In the genomic region with DNA sequence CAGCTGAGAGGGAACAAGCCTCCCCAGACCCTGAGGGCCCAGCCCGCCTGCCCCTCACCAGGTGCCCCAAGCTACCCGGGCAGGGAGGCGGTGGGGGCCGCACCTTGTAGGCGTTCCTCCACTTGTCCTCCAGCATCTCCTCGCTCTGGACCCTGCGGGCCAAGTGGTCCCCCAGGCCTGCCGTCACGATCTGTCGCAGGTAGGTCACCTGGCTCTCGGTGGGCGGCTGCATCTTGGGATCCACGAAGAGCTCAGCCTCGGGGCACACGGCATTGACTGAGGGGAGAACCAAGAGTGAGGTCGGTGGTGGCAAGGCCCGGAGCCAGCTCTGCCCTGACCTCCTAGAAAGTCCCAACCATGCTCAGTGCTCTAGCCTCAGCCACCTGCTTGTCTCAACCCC, we compare ENCODE assay signal across 25 cellular contexts.
"Had no signal": no experiment of that assay in that cellular context is flagged by ENCODE, and none has a peak within 500 bp of the region (broad histone marks: within the 10 kb centered on the region; RNA-seq: fewer than 3 reads in every experiment).

No MANE protein-coding gene starts in this region.

- H3K9ac ChIP-seq: parathyroid adenoma had no signal

- H3K27me3 ChIP-seq: gastrocnemius medialis, testis, transverse colon had no signal

- ATAC-seq: activated CD4-positive, alpha-beta T cell treated with anti-CD3 and anti-CD28 coated beads for 36 hours; activated CD8-positive, alpha-beta memory T cell treated with anti-CD3 and anti-CD28 coated beads, Interleukin-2, amount 10 ng/mL, durations not matched to agents 7 days and 5 days; activated CD8-positive, alpha-beta T cell treated with anti-CD3 and anti-CD28 coated beads, Interleukin-2, amount 10 ng/mL, durations not matched to agents 7 days and 5 days; gastrocnemius medialis; left colon had no signal

- H3K27ac ChIP-seq: epithelial cell of prostate, gastrocnemius medialis, parathyroid adenoma, psoas muscle, testis, transverse colon had no signal

- H3K79me2 ChIP-seq: parathyroid adenoma had no signal

- DNase-seq: activated CD4-positive, alpha-beta T cell treated with anti-CD3 and anti-CD28 coated beads for 36 hours; activated CD4-positive, CD25-positive, alpha-beta regulatory T cell; activated CD8-positive, alpha-beta memory T cell treated with anti-CD3 and anti-CD28 coated beads, Interleukin-2, amount 10 ng/mL, durations not matched to agents 7 days and 5 days; activated CD8-positive, alpha-beta T cell treated with anti-CD3 and anti-CD28 coated beads, Interleukin-2, amount 10 ng/mL, durations not matched to agents 7 days and 5 days; activated T-cell treated with anti-CD3 and anti-CD28 coated beads, Interleukin-2, amount 50 U/mL, for 48 hours; anterior cingulate cortex; effector CD8-positive, alpha-beta T cell; gastrocnemius medialis; hippocampal formation; immature natural killer cell; kidney; left colon; naive B cell; nucleus accumbens; psoas muscle; stimulated activated CD4-positive, alpha-beta T cell treated with anti-CD3 and anti-CD28 coated beads, Interleukin-15, amount 100 ng/mL, for 24 hours; stimulated activated CD4-positive, alpha-beta T cell treated with anti-CD3 and anti-CD28 coated beads, Interleukin-2, amount 100 ng/mL, for 24 hours; stimulated activated naive CD4-positive, alpha-beta T cell; testis; transverse colon had no signal

- H2AFZ ChIP-seq: parathyroid adenoma had no signal

- H3K4me1 Mint-ChIP-seq: activated CD4-positive, alpha-beta T cell treated with anti-CD3 and anti-CD28 coated beads for 36 hours; activated CD8-positive, alpha-beta memory T cell treated with anti-CD3 and anti-CD28 coated beads, Interleukin-2, amount 10 ng/mL, durations not matched to agents 7 days and 5 days; immature natural killer cell; mesothelial cell of epicardium had no signal

- H3K4me3 ChIP-seq: gastrocnemius medialis, psoas muscle, testis, transverse colon had no signal

- H3K4me1 ChIP-seq: gastrocnemius medialis, parathyroid adenoma, psoas muscle, testis, transverse colon had no signal

- H3K9me3 Mint-ChIP-seq: activated T-helper 2 cell treated with anti-CD3 and anti-CD28 coated beads, Interferon-gamma antibody, Interleukin-2, Interleukin-4, amounts not matched to agents 10 μg/mL and 5 μg/mL and 100 μg/mL, durations not matched to agents 14 hours and 24 hours and 36 hours; immature natural killer cell; mesothelial cell of epicardium; naive B cell had no signal

- H3K9me3 ChIP-seq: gastrocnemius medialis, psoas muscle, testis, transverse colon had no signal

- H3K27ac Mint-ChIP-seq: activated CD4-positive, alpha-beta T cell treated with anti-CD3 and anti-CD28 coated beads for 36 hours; activated CD8-positive, alpha-beta memory T cell treated with anti-CD3 and anti-CD28 coated beads, Interleukin-2, amount 10 ng/mL, durations not matched to agents 7 days and 5 days; activated CD8-positive, alpha-beta T cell treated with anti-CD3 and anti-CD28 coated beads, Interleukin-2, amount 10 ng/mL, durations not matched to agents 7 days and 5 days; activated naive CD8-positive, alpha-beta T cell; activated T-helper 2 cell treated with anti-CD3 and anti-CD28 coated beads, Interferon-gamma antibody, Interleukin-2, Interleukin-4, amounts not matched to agents 10 μg/mL and 5 μg/mL and 100 μg/mL, durations not matched to agents 14 hours and 24 hours and 36 hours; immature natural killer cell; mesothelial cell of epicardium had no signal

- H3K27me3 Mint-ChIP-seq: activated CD4-positive, alpha-beta T cell treated with anti-CD3 and anti-CD28 coated beads for 36 hours; activated CD8-positive, alpha-beta memory T cell treated with anti-CD3 and anti-CD28 coated beads, Interleukin-2, amount 10 ng/mL, durations not matched to agents 7 days and 5 days; activated naive CD8-positive, alpha-beta T cell; naive B cell had no signal

- H3K4me3 Mint-ChIP-seq: activated CD4-positive, alpha-beta T cell treated with anti-CD3 and anti-CD28 coated beads for 36 hours; activated CD8-positive, alpha-beta memory T cell treated with anti-CD3 and anti-CD28 coated beads, Interleukin-2, amount 10 ng/mL, durations not matched to agents 7 days and 5 days; activated CD8-positive, alpha-beta T cell treated with anti-CD3 and anti-CD28 coated beads, Interleukin-2, amount 10 ng/mL, durations not matched to agents 7 days and 5 days; activated naive CD8-positive, alpha-beta T cell; immature natural killer cell; mesothelial cell of epicardium had no signal
